ENCODE assay signal across 1 cellular context in the genomic region with DNA sequence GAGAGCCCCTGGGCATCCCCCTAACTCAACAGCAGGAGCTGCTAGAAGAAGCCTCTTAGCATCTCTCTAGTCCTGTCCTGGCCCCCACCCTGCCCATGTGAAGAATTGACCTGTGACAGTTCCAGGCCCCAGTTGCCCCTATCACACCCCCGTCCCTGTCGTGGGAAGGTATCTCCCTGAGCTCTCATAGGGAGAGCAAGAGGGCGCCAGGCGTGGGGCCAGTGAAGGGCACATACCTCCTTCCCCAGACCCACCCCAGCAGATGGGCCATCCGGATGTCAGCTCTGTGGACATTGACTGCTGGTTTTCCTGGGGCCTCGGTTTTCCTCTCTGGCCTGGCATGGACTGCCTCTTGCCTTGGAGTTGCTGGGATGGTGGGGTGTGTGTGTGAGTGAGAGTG.
TF ChIP-seq lines count a peak whose summit lies in the region.

No MANE protein-coding gene starts in this region.

TF ChIP-seq in GM23338, 12 proteins besides CTCF, POLR2A, EP300 and RAD21 (continued from another document):
- TF ChIP-seq, protein P1, sequence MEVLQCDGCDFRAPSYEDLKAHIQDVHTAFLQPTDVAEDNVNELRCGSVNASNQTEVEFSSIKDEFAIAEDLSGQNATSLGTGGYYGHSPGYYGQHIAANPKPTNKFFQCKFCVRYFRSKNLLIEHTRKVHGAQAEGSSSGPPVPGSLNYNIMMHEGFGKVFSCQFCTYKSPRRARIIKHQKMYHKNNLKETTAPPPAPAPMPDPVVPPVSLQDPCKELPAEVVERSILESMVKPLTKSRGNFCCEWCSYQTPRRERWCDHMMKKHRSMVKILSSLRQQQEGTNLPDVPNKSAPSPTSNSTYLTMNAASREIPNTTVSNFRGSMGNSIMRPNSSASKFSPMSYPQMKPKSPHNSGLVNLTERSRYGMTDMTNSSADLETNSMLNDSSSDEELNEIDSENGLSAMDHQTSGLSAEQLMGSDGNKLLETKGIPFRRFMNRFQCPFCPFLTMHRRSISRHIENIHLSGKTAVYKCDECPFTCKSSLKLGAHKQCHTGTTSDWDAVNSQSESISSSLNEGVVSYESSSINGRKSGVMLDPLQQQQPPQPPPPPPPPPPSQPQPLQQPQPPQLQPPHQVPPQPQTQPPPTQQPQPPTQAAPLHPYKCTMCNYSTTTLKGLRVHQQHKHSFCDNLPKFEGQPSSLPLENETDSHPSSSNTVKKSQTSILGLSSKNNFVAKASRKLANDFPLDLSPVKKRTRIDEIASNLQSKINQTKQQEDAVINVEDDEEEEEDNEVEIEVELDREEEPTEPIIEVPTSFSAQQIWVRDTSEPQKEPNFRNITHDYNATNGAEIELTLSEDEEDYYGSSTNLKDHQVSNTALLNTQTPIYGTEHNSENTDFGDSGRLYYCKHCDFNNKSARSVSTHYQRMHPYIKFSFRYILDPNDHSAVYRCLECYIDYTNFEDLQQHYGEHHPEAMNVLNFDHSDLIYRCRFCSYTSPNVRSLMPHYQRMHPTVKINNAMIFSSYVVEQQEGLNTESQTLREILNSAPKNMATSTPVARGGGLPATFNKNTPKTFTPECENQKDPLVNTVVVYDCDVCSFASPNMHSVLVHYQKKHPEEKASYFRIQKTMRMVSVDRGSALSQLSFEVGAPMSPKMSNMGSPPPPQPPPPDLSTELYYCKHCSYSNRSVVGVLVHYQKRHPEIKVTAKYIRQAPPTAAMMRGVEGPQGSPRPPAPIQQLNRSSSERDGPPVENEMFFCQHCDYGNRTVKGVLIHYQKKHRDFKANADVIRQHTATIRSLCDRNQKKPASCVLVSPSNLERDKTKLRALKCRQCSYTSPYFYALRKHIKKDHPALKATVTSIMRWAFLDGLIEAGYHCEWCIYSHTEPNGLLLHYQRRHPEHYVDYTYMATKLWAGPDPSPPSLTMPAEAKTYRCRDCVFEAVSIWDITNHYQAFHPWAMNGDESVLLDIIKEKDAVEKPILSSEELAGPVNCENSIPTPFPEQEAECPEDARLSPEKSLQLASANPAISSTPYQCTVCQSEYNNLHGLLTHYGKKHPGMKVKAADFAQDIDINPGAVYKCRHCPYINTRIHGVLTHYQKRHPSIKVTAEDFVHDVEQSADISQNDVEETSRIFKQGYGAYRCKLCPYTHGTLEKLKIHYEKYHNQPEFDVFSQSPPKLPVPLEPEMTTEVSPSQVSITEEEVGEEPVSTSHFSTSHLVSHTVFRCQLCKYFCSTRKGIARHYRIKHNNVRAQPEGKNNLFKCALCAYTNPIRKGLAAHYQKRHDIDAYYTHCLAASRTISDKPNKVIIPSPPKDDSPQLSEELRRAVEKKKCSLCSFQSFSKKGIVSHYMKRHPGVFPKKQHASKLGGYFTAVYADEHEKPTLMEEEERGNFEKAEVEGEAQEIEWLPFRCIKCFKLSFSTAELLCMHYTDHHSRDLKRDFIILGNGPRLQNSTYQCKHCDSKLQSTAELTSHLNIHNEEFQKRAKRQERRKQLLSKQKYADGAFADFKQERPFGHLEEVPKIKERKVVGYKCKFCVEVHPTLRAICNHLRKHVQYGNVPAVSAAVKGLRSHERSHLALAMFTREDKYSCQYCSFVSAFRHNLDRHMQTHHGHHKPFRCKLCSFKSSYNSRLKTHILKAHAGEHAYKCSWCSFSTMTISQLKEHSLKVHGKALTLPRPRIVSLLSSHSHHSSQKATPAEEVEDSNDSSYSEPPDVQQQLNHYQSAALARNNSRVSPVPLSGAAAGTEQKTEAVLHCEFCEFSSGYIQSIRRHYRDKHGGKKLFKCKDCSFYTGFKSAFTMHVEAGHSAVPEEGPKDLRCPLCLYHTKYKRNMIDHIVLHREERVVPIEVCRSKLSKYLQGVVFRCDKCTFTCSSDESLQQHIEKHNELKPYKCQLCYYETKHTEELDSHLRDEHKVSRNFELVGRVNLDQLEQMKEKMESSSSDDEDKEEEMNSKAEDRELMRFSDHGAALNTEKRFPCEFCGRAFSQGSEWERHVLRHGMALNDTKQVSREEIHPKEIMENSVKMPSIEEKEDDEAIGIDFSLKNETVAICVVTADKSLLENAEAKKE (CRISPR knock-in tag; IDR thresholded peaks at IDR 0.05), result no peak
- TF ChIP-seq NANOG (IDR thresholded peaks at IDR 0.05; ENCODE audit: borderline replicate concordance), result no peak
